In genomic region chr4:56799291-56799823, GRCh38 we compare ENCODE assay signal across 8 cellular contexts. TPM values are rescaled to one million over a fixed set of nuclear protein-coding genes. Genes with fewer than 3 reads are reported as not detected.
DNase-seq lines count a peak whose midpoint lies in the region; ATAC-seq and TF ChIP-seq lines count a peak whose summit lies in the region.

No MANE protein-coding gene starts in this region.

- no peaks in the 10 kb centered on the region for H3K36me3 ChIP-seq in CD4-positive, CD25-positive, alpha-beta regulatory T cell (ENCODE audit: control insufficient read depth, insufficient read depth, low read length)
- H3K36me3 ChIP-seq in PC-9 (ENCODE audit: low read depth), result no peaks in the 10 kb centered on the region
- H3K36me3 ChIP-seq in ovary, result no peaks in the 10 kb centered on the region

- peak overlapping the region; percentile 99 for H3K4me3 ChIP-seq in CD4-positive, CD25-positive, alpha-beta regulatory T cell (ENCODE audit: low read depth, low read length)
- H3K4me3 ChIP-seq in PC-9 (peak overlapping the region; percentile 81), epithelial cell of proximal tubule (ENCODE audit: low read depth, low read length) (peak overlapping the region; percentile 65), ovary (peak overlapping the region; percentile 57)

- ATAC-seq in CD4-positive, CD25-positive, alpha-beta regulatory T cell (ENCODE audit: low read depth in 2 of 2), result no peak
- ATAC-seq in HG03095 (IDR thresholded peaks at IDR 0.05; ENCODE audit: unreplicated experiment) (no peak), GM19467 (IDR thresholded peaks at IDR 0.05; ENCODE audit: unreplicated experiment) (no peak)

- no peaks in the 10 kb centered on the region for H3K9me3 ChIP-seq in CD4-positive, CD25-positive, alpha-beta regulatory T cell (ENCODE audit: control insufficient read depth in 2 of 2, low read length in 2 of 2)
- H3K9me3 ChIP-seq in PC-9 (ENCODE audit: insufficient read depth, low read depth) (no peaks in the 10 kb centered on the region), ovary (no peaks in the 10 kb centered on the region)

- no TSS peak for BruUV-seq in PC-9 (replicated peaks; lab: Mats Ljungman, UMichigan)

- H3K4me1 ChIP-seq in CD4-positive, CD25-positive, alpha-beta regulatory T cell (ENCODE audit: control insufficient read depth, insufficient read depth, low read length, poor library complexity, severe bottlenecking), result no peaks in the 10 kb centered on the region
- H3K4me1 ChIP-seq in PC-9 (replicated peaks; ENCODE audit: insufficient read depth) (no peaks in the 10 kb centered on the region), ovary (ENCODE audit: insufficient read depth) (no peaks in the 10 kb centered on the region)

- H3K4me3 Mint-ChIP-seq in CD4-positive, CD25-positive, alpha-beta regulatory T cell, result peak overlapping the region; percentile 83 to 99 (median 98)

- no peaks in the 10 kb centered on the region for H3K79me2 ChIP-seq in PC-9 (ENCODE audit: low read depth)

- H3K27ac Mint-ChIP-seq in CD4-positive, CD25-positive, alpha-beta regulatory T cell, result peak overlapping the region in 2 of 3 donors; percentile 95 to 98

- no peaks in the 10 kb centered on the region for H3K9me3 Mint-ChIP-seq in CD4-positive, CD25-positive, alpha-beta regulatory T cell

- WGBS in ovary, 3 donors, result 33 to 60% (median 50%) methylated on average over 11 of the region's 11 CpGs

- H3K4me2 ChIP-seq in PC-9, result peak overlapping the region; percentile 91

- H3K27me3 Mint-ChIP-seq in CD4-positive, CD25-positive, alpha-beta regulatory T cell, result peaks cover 4% of the 10 kb centered on the region

- H2AFZ ChIP-seq in PC-9, result peak overlapping the region; percentile 92

- H4K20me1 ChIP-seq in PC-9 (ENCODE audit: insufficient read depth), result no peaks in the 10 kb centered on the region

- DNase-seq in CD4-positive, CD25-positive, alpha-beta regulatory T cell, result no peak
- no peak for DNase-seq in PC-9
- DNase-seq in epithelial cell of proximal tubule (ENCODE audit: low read depth), result no peak
- DNase-seq in ovary, result no peak
- no peak for DNase-seq in activated CD4-positive, alpha-beta T cell treated with anti-CD3 and anti-CD28 coated beads for 4 hours
- DNase-seq in NCI-H1092 treated with DMSO at 0.1 percent for 48 hours (lab: John Stamatoyannopoulos, UW), result no peak

- intact Hi-C loops in PC-9 (cut with micrococcal nuclease; ENCODE audit: unreplicated experiment), result no loop called here
- intact Hi-C loops in ovary (cut with DNase I), result no loop called here

- peaks cover 0 to 13% (median 8%) of the 10 kb centered on the region in 4 donors for H3K4me1 Mint-ChIP-seq in CD4-positive, CD25-positive, alpha-beta regulatory T cell

- H3K27me3 ChIP-seq in CD4-positive, CD25-positive, alpha-beta regulatory T cell (ENCODE audit: control insufficient read depth, insufficient read depth, low read length), result no peaks in the 10 kb centered on the region
- H3K27me3 ChIP-seq in PC-9 (ENCODE audit: insufficient read depth, low read depth) (no peaks in the 10 kb centered on the region), ovary (no peaks in the 10 kb centered on the region)

- TF ChIP-seq POLR2A in ovary (IDR thresholded peaks at IDR 0.05), result no peak

- H3K27ac ChIP-seq in CD4-positive, CD25-positive, alpha-beta regulatory T cell (ENCODE audit: insufficient read depth, low read length, poor library complexity, severe bottlenecking), result peak overlapping the region; percentile 36
- no peak overlapping the region for H3K27ac ChIP-seq in PC-9
- peak overlapping the region in 1 of 2 donors; percentile 61 for H3K27ac ChIP-seq in ovary

- no peaks in the 10 kb centered on the region for H3K36me3 Mint-ChIP-seq in CD4-positive, CD25-positive, alpha-beta regulatory T cell

- TF ChIP-seq EP300 in ovary (IDR thresholded peaks at IDR 0.05), result no peak

- CTCF ChIA-PET in PC-9 (lab: Charles Lee), result interaction anchor here (1.0 kb wide), 1 partner anchor 224 kb away, joined by 4 read pairs; no protein-coding TSS in a partner anchor

- no peaks in the 10 kb centered on the region for H3F3A ChIP-seq in PC-9 (ENCODE audit: insufficient read depth, low read depth)

- POLR2A ChIA-PET in PC-9 (lab: Charles Lee; ENCODE audit: unreplicated experiment), result no interaction called here

- no peak for TF ChIP-seq CTCF in PC-9 (conservative IDR thresholded peaks at IDR 0.05)
- TF ChIP-seq CTCF in epithelial cell of proximal tubule (conservative IDR thresholded peaks at IDR 0.05; ENCODE audit: low read depth, low read length), result no peak
- no peak for TF ChIP-seq CTCF in ovary (IDR thresholded peaks at IDR 0.05)

- H3K9me2 ChIP-seq in PC-9 (ENCODE audit: insufficient read depth), result no peaks in the 10 kb centered on the region

RNA-seq across cellular contexts. Expression of gene SPINK2, which starts 22.1 kb away (rescaled TPM):
- total RNA-seq in CD4-positive, CD25-positive, alpha-beta regulatory T cell, result 2.0 TPM
- polyA plus RNA-seq in CD4-positive, CD25-positive, alpha-beta regulatory T cell, result 10 to 100 TPM in 2 of 4 donors, 1 to 10 TPM in 2; 4.2 to 21.2 (median 9.1) TPM
- total RNA-seq in PC-9 (2021) (not detected in 2 replicates), epithelial cell of proximal tubule (4.4 TPM in 1 of 2 replicates, not detected in the other), ovary (under 1 TPM in 1 of 7 donors, not detected in 6; 0.62 TPM)
- under 1 TPM; 0.42 to 0.60 TPM for polyA plus RNA-seq in ovary
